ENCODE assay signal across 18 cellular contexts in the genomic region with DNA sequence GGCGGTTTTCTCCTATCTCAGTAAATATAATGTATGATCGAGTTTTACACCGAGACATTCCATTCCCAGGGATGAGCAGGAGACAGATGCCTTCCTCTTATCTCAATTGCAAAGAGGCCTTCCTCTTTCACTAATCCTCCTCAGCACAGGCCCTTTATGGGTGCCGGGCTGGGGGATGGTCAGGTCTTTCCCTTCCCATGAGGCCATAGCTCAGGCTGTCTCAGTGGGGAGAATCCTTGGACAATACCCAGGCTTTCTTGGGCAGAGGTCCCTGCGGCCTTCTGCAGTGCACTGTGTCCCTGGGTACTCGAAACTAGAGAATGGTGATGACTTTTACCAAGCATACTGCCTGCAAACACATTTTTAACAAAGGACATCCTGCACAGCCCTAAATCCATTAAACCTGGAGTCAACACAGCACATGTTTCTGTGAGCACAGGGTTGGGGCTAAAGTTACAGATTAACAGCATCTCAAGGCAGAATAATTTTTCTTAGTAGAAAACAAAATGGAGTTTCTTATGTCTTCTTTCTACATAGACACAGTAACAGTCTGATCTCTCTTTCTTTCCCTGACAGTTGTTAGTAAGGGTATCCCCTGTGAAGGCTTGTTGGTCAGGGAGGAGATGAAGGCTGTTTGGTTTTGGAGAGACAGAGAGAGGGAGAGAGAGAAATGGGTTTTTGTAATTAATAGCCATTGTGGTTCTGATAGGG. TPM values are rescaled to one million over a fixed set of nuclear protein-coding genes. Genes with fewer than 3 reads are reported as not detected.
A peak's percentile ranks its signal among the peaks of the same experiment; 100 is the strongest.
DNase-seq lines count a peak whose midpoint lies in the region; ATAC-seq and TF ChIP-seq lines count a peak whose summit lies in the region.
"Not testable (repeated sequence)": the region's sequence is repeated elsewhere in the genome, so short reads cannot be mapped to it uniquely, and the experiment has no call there.
"Had no signal": no experiment of that assay in that cellular context is flagged by ENCODE, and none has a peak within 500 bp of the region (broad histone marks: within the 10 kb centered on the region; RNA-seq: fewer than 3 reads in every experiment).

No MANE protein-coding gene starts in this region.

- peak overlapping the region; percentile 69 for H3K4me3 ChIP-seq in coronary artery
- peak overlapping the region; percentile 10 to 65 (median 52) for H3K4me3 ChIP-seq in heart left ventricle
- H3K4me3 ChIP-seq in right atrium auricular region, result peak overlapping the region; percentile 55 to 58
- peak overlapping the region; percentile 40 for H3K4me3 ChIP-seq in ovary

- intact Hi-C loops in heart left ventricle (cut with DNase I), result not testable (repeated sequence)
- intact Hi-C loops in ovary (cut with DNase I), result loop anchor here in 1 of 4 donors (10.0 kb wide), 1 partner anchor 56 kb away; a partner anchor contains a TSS

- H3K27ac ChIP-seq in C4-2B (peak overlapping the region; percentile 90), VCaP (peak overlapping the region; percentile 96), coronary artery (peak overlapping the region in 1 of 2 donors; percentile 87), heart left ventricle (peak overlapping the region; percentile 55 to 96 (median 86)), right atrium auricular region (peak overlapping the region; percentile 86 to 98), ovary (peak overlapping the region; percentile 9 to 72)

- H3K4me1 ChIP-seq in heart left ventricle (peaks cover 0 to 26% (median 0%) of the 10 kb centered on the region in 12 donors), right atrium auricular region (peaks cover 0 to 36% of the 10 kb centered on the region in 2 donors), ovary (ENCODE audit: insufficient read depth) (peaks cover 14% of the 10 kb centered on the region)

- H3K27me3 ChIP-seq in heart left ventricle, right atrium auricular region, ovary: not testable (repeated sequence)

- not testable (repeated sequence) for ATAC-seq in heart left ventricle

- DNase-seq in MV-4-11 (lab: John Stamatoyannopoulos, UW) (peak; percentile 41), OCI-M1 (lab: John Stamatoyannopoulos, UW) (peak; percentile 15), ovary (peak in 2 of 5 donors; percentile 28 to 58)
- DNase-seq in coronary artery (ENCODE audit: low spot score); heart left ventricle; right atrium auricular region (ENCODE audit: low spot score): not testable (repeated sequence)

- TF ChIP-seq POLR2A in heart left ventricle (IDR thresholded peaks at IDR 0.05); ovary (IDR thresholded peaks at IDR 0.05): not testable (repeated sequence)

- WGBS in heart left ventricle, 4 donors, result 53 to 68% (median 59%) methylated on average over 5 to 6 of the region's 6 CpGs
- WGBS in ovary, 3 donors, result 61 to 71% (median 63%) methylated on average over 6 of the region's 6 CpGs

- not testable (repeated sequence) for TF ChIP-seq EP300 in ovary (IDR thresholded peaks at IDR 0.05)

- not testable (repeated sequence) for TF ChIP-seq CTCF in C4-2B (conservative IDR thresholded peaks at IDR 0.05); VCaP (conservative IDR thresholded peaks at IDR 0.05); coronary artery (IDR thresholded peaks at IDR 0.05); heart left ventricle (IDR thresholded peaks at IDR 0.05); right atrium auricular region (IDR thresholded peaks at IDR 0.05); ovary (IDR thresholded peaks at IDR 0.05)

- not testable (repeated sequence) for H3K36me3 ChIP-seq in heart left ventricle, right atrium auricular region, ovary

- not testable (repeated sequence) for H3K9me3 ChIP-seq in heart left ventricle, right atrium auricular region, ovary

RNA-seq across cellular contexts. Expression of a gene that starts 39.4 kb away (rescaled TPM):
- total RNA-seq in heart left ventricle (10 to 100 TPM; 31.9 to 80.3 (median 43.9) TPM), right atrium auricular region (100 to 1,000 TPM; 115 to 149 TPM), ovary (100 to 1,000 TPM in 3 of 7 donors, 10 to 100 TPM in 4; 19.3 to 141 (median 67.4) TPM)
- polyA plus RNA-seq in heart left ventricle (100 to 1,000 TPM in 1 of 2 donors, 10 to 100 TPM in 1; 25.6 to 102 TPM), ovary (100 to 1,000 TPM in 1 of 2 donors, 10 to 100 TPM in 1; 29.7 to 100 TPM)
- total RNA-seq: Calu3; CD4-positive, alpha-beta memory T cell; G401; HFFc6; HT1080 had no signal
- polyA plus RNA-seq: A549; BJ; CD14-positive monocyte; CD4-positive, alpha-beta memory T cell had no signal

RNA-seq across cellular contexts. Expression of a gene that starts 51.2 kb away (rescaled TPM):
- total RNA-seq in heart left ventricle (100 to 1,000 TPM in 2 of 9 donors, 10 to 100 TPM in 5, 1 to 10 TPM in 2; 2.8 to 539 (median 26.5) TPM), right atrium auricular region (1,000 to 10,000 TPM in 1 of 2 donors, 100 to 1,000 TPM in 1; 185 to 1,320 TPM), ovary (100 to 1,000 TPM in 4 of 7 donors, 10 to 100 TPM in 3; 23.0 to 819 (median 143) TPM)
- polyA plus RNA-seq in heart left ventricle (100 to 1,000 TPM; 107 to 112 TPM), ovary (100 to 1,000 TPM; 126 to 262 TPM)
- total RNA-seq: Calu3; CD4-positive, alpha-beta memory T cell; G401; H7; HFFc6; HT1080 had no signal
- polyA plus RNA-seq: BJ; CD14-positive monocyte; CD4-positive, alpha-beta memory T cell; GM12878 had no signal
